ENCODE assay signal across 15 cellular contexts in the genomic region with DNA sequence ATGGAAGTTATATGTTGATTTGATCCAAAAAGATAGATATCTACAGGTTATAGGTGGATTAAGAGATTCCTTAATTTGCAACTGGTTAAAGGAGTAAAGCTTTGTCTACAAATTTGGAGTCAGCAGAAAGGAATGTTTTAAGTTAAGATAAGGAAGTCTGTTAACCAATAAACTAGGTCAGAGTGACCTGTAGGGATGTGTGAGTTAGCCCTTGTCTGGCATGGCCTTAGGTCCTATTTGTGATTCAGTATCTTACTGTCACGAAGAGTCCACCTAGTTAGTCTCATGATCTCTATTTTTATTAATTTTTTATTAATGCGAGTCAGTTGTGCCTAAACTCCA.
A peak's percentile ranks its signal among the peaks of the same experiment; 100 is the strongest.
DNase-seq lines count a peak whose midpoint lies in the region; ATAC-seq, FAIRE-seq and TF ChIP-seq lines count a peak whose summit lies in the region.
"Had no signal": no experiment of that assay in that cellular context is flagged by ENCODE, and none has a peak within 500 bp of the region (broad histone marks: within the 10 kb centered on the region; RNA-seq: fewer than 3 reads in every experiment).

No MANE protein-coding gene starts in this region.

- peaks cover 4% of the 10 kb centered on the region for H3K36me3 Mint-ChIP-seq in Calu3 (ENCODE audit: insufficient read depth, unreplicated experiment)

- H3K9me3 ChIP-seq in mammary epithelial cell (replicated peaks; ENCODE audit: insufficient read depth, low read length) (peaks cover 9% of the 10 kb centered on the region), sigmoid colon (no peaks in the 10 kb centered on the region), HepG2 (ENCODE audit: low read length) (peaks cover 85% of the 10 kb centered on the region)
- H3K9me3 ChIP-seq: adrenal gland, neutrophil had no signal

- no peak overlapping the region for H3K4me3 ChIP-seq in mammary epithelial cell (replicated peaks in 1 of 3; ENCODE audit: insufficient read depth in 1 of 3, low read depth in 2 of 3, low read length in 3 of 3)
- no peak overlapping the region for H3K4me3 ChIP-seq in sigmoid colon
- no peak overlapping the region for H3K4me3 ChIP-seq in HepG2 (replicated peaks in 1 of 3; ENCODE audit: insufficient read depth in 1 of 3, low read depth in 2 of 3, low read length in 3 of 3)
- H3K4me3 ChIP-seq: adrenal gland had no signal

- DNase-seq in Calu3 (no peak), LHCN-M2 (ENCODE audit: low read depth) (peak; percentile 19), mammary epithelial cell (peak; percentile 72), kidney glomerular epithelial cell (lab: John Stamatoyannopoulos, UW) (peak; percentile 5), sigmoid colon (no peak), HepG2 (ENCODE audit: low spot score) (no peak)
- DNase-seq: activated CD4-positive, alpha-beta memory T cell treated with anti-CD3 and anti-CD28 coated beads, Interleukin-2, amount 10 ng/mL, durations not matched to agents 7 days and 5 days; adrenal gland; NCI-H1105 treated with DMSO at 0.1 percent for 48 hours; NCI-H446; stimulated activated naive CD4-positive, alpha-beta T cell treated with Interleukin-2 at 50 U/mL for 16 hours had no signal

- H3K4me2 ChIP-seq in mammary epithelial cell (ENCODE audit: insufficient read depth, low read depth, low read length) = no peak overlapping the region
- H3K4me2 ChIP-seq in HepG2 (ENCODE audit: low read depth, low read length) = no peak overlapping the region

- no peaks in the 10 kb centered on the region for H3K27me3 Mint-ChIP-seq in Calu3 (ENCODE audit: unreplicated experiment)
- H3K27me3 Mint-ChIP-seq: activated CD4-positive, alpha-beta memory T cell treated with anti-CD3 and anti-CD28 coated beads, Interleukin-2, amount 10 ng/mL, durations not matched to agents 7 days and 5 days had no signal

- in situ Hi-C loops in mammary epithelial cell (cut with MboI; ENCODE audit: low sequenced_read_pairs in 2 of 2) (no loop called here), HepG2 (cut with HindIII; ENCODE audit: extremely low pct_ligation_motif_present, low pct_unique_long_range_greater_than_20kb) (no loop called here)

- TF ChIP-seq EP300 in sigmoid colon (IDR thresholded peaks at IDR 0.05) (no peak), HepG2 (IDR thresholded peaks at IDR 0.05; ENCODE audit: low read depth in 2 of 2, low read length in 2 of 2) (no peak), HepG2 (CRISPR knock-in tag; IDR thresholded peaks at IDR 0.05; ENCODE audit: borderline replicate concordance) (no peak)

- no peaks in the 10 kb centered on the region for H3K36me3 ChIP-seq in mammary epithelial cell (ENCODE audit: insufficient read depth, low read length)
- H3K36me3 ChIP-seq in sigmoid colon = no peaks in the 10 kb centered on the region
- no peaks in the 10 kb centered on the region for H3K36me3 ChIP-seq in HepG2 (replicated peaks in 1 of 2; ENCODE audit: control insufficient read depth in 1 of 2, insufficient read depth in 2 of 2, low read length in 2 of 2)
- H3K36me3 ChIP-seq: adrenal gland, neutrophil had no signal

- peak overlapping the region; percentile 31 for H3K4me3 Mint-ChIP-seq in Calu3 (ENCODE audit: low read depth, unreplicated experiment)
- H3K4me3 Mint-ChIP-seq: activated CD4-positive, alpha-beta memory T cell treated with anti-CD3 and anti-CD28 coated beads, Interleukin-2, amount 10 ng/mL, durations not matched to agents 7 days and 5 days had no signal

- peaks cover 5% of the 10 kb centered on the region for H3K9me3 Mint-ChIP-seq in Calu3 (ENCODE audit: low read depth, unreplicated experiment)

- intact Hi-C loops in Calu3 (cut with micrococcal nuclease; ENCODE audit: unreplicated experiment) = loop anchor here (2.0 kb wide), 1 partner anchor 106 kb away; no protein-coding TSS in a partner anchor
- intact Hi-C loops in mammary epithelial cell (cut with micrococcal nuclease) = no loop called here
- intact Hi-C loops in sigmoid colon (cut with DNase I) = no loop called here
- intact Hi-C loops in HepG2 (cut with micrococcal nuclease; ENCODE audit: unreplicated experiment) = no loop called here

- FAIRE-seq in HepG2 (lab: Jason Lieb, UNC) = no peak
- FAIRE-seq: TTC549 had no signal

- H3K4me1 Mint-ChIP-seq in Calu3 (ENCODE audit: low read depth, unreplicated experiment) = peaks cover 28% of the 10 kb centered on the region

- CTCF ChIA-PET in Calu3 (lab: Charles Lee) (interaction anchor here (1.2 kb wide), 1 partner anchor 48 kb away, joined by 3 read pairs; no protein-coding TSS in a partner anchor), mammary epithelial cell (lab: Charles Lee; ENCODE audit: low non-redundant PET) (no interaction called here), HepG2 (lab: Yijun Ruan, JAX; ENCODE audit: low intra/inter-chr PET ratio, low total read pairs) (no interaction called here)

- 46% methylated on average over 2 of the region's 2 CpGs for WGBS in mammary epithelial cell (ENCODE audit: low coverage, missing lambda C conversion rate)
- 77 to 88% methylated on average over 2 of the region's 2 CpGs for WGBS in sigmoid colon, 2 donors
- WGBS in HepG2 (ENCODE audit: low lambda C conversion rate) = 3% methylated on average over 2 of the region's 2 CpGs

- POLR2A ChIA-PET in HepG2 (lab: Yijun Ruan, JAX) = no interaction called here

- no peak for ATAC-seq in HepG2
- no peak for ATAC-seq in GM21447 (IDR thresholded peaks at IDR 0.05; ENCODE audit: unreplicated experiment)
- ATAC-seq in GM21360 (IDR thresholded peaks at IDR 0.05; ENCODE audit: unreplicated experiment) = no peak

- TF ChIP-seq CTCF in Calu3 (IDR thresholded peaks at IDR 0.05; ENCODE audit: unreplicated experiment) (no peak), mammary epithelial cell (conservative IDR thresholded peaks at IDR 0.05 in 1 of 2, IDR thresholded peaks at IDR 0.05 in 1 of 2; ENCODE audit: extremely low read depth in 1 of 2, insufficient read depth in 1 of 2, low read depth in 1 of 2, low read length in 2 of 2) (no peak), sigmoid colon (IDR thresholded peaks at IDR 0.05) (no peak), HepG2 (CRISPR knock-in tag; IDR thresholded peaks at IDR 0.05) (no peak)

- H3K27ac Mint-ChIP-seq in Calu3 (ENCODE audit: unreplicated experiment) = peak overlapping the region; percentile 91
- H3K27ac Mint-ChIP-seq: activated CD4-positive, alpha-beta memory T cell treated with anti-CD3 and anti-CD28 coated beads, Interleukin-2, amount 10 ng/mL, durations not matched to agents 7 days and 5 days had no signal

- H2AFZ ChIP-seq in mammary epithelial cell (ENCODE audit: low read depth, low read length) = no peak overlapping the region
- no peak overlapping the region for H2AFZ ChIP-seq in HepG2 (ENCODE audit: low read length)

- H4K20me1 ChIP-seq in mammary epithelial cell (ENCODE audit: insufficient read depth, low read length) = no peaks in the 10 kb centered on the region
- H4K20me1 ChIP-seq in HepG2 (ENCODE audit: insufficient read depth, low read length) = no peaks in the 10 kb centered on the region

- no peaks in the 10 kb centered on the region for H3K27me3 ChIP-seq in mammary epithelial cell (ENCODE audit: insufficient read depth, low read length)
- no peaks in the 10 kb centered on the region for H3K27me3 ChIP-seq in sigmoid colon
- no peaks in the 10 kb centered on the region for H3K27me3 ChIP-seq in HepG2 (ENCODE audit: control insufficient read depth in 1 of 2, insufficient read depth in 2 of 2, low read length in 2 of 2)
- H3K27me3 ChIP-seq: adrenal gland, neutrophil had no signal

- BruUV-seq in Calu3 (replicated peaks; lab: Mats Ljungman, UMichigan) (no TSS peak), mammary epithelial cell (replicated peaks; lab: Mats Ljungman, UMichigan) (no TSS peak), HepG2 (replicated peaks; lab: Mats Ljungman, UMichigan) (no TSS peak)

- H3K9ac ChIP-seq in mammary epithelial cell (ENCODE audit: insufficient read depth, low read length) (no peak overlapping the region), HepG2 (ENCODE audit: insufficient read depth, low read depth, low read length) (no peak overlapping the region)

- no peak for TF ChIP-seq RAD21 in HepG2 (CRISPR knock-in tag; IDR thresholded peaks at IDR 0.05)

- dilution Hi-C loops in mammary epithelial cell (cut with HindIII; ENCODE audit: low sequenced_read_pairs) = no loop called here

- no peak for TF ChIP-seq POLR2A in sigmoid colon (IDR thresholded peaks at IDR 0.05)
- no peak for TF ChIP-seq POLR2A in HepG2 (IDR thresholded peaks at IDR 0.05; ENCODE audit: insufficient read depth in 1 of 2, low read depth in 2 of 2, low read length in 2 of 2)

- H3K79me2 ChIP-seq in mammary epithelial cell (ENCODE audit: insufficient read depth, low read length) = no peaks in the 10 kb centered on the region
- no peaks in the 10 kb centered on the region for H3K79me2 ChIP-seq in HepG2 (ENCODE audit: insufficient read depth, low read length)

- H3K27ac ChIP-seq in mammary epithelial cell (ENCODE audit: insufficient read depth, low read depth, low read length) (peak overlapping the region; percentile 67), sigmoid colon (no peak overlapping the region), HepG2 (ENCODE audit: extremely low read length, insufficient read depth, low read length) (no peak overlapping the region)
- H3K27ac ChIP-seq: adrenal gland, neutrophil had no signal

- H3K4me1 ChIP-seq in mammary epithelial cell (ENCODE audit: insufficient read depth, low read length) = peaks cover 15% of the 10 kb centered on the region
- H3K4me1 ChIP-seq in sigmoid colon = no peaks in the 10 kb centered on the region
- no peaks in the 10 kb centered on the region for H3K4me1 ChIP-seq in HepG2 (ENCODE audit: insufficient read depth, low read length)

TF ChIP-seq in HepG2, 621 proteins besides CTCF, POLR2A, EP300 and RAD21 (continues in another document):
- TF ChIP-seq MZF1 (CRISPR knock-in tag; IDR thresholded peaks at IDR 0.05; ENCODE audit: borderline replicate concordance) (no peak), ZNF790 (CRISPR knock-in tag; IDR thresholded peaks at IDR 0.05; ENCODE audit: borderline replicate concordance) (no peak), TGIF2 (CRISPR knock-in tag; IDR thresholded peaks at IDR 0.05) (no peak), DR1 (CRISPR knock-in tag; IDR thresholded peaks at IDR 0.05) (no peak)
- TF ChIP-seq, protein P1, sequence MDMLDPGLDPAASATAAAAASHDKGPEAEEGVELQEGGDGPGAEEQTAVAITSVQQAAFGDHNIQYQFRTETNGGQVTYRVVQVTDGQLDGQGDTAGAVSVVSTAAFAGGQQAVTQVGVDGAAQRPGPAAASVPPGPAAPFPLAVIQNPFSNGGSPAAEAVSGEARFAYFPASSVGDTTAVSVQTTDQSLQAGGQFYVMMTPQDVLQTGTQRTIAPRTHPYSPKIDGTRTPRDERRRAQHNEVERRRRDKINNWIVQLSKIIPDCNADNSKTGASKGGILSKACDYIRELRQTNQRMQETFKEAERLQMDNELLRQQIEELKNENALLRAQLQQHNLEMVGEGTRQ (IDR thresholded peaks at IDR 0.05; ENCODE audit: low read depth, low read length) = no peak
- TF ChIP-seq, protein P1 (CRISPR knock-in tag; IDR thresholded peaks at IDR 0.05; ENCODE audit: borderline replicate concordance) = no peak

Comparison
In these comparisons a context has a peak if more than half of its experiments do, and no peak if none do; other contexts are left out.
1. DNase-seq: peak in LHCN-M2 (single experiment), mammary epithelial cell (single experiment) and kidney glomerular epithelial cell (single experiment); none in Calu3 (single experiment), sigmoid colon (single experiment) and HepG2 (single experiment).